1 cellular context compared by ENCODE assay signal in genomic region chr12:46749322-46749721, GRCh38.
TF ChIP-seq lines count a peak whose summit lies in the region.

No MANE protein-coding gene starts in this region.

TF ChIP-seq in SK-N-SH, 30 proteins besides CTCF, POLR2A, EP300 and RAD21 (continued from another document):
- TF ChIP-seq USF2 (IDR thresholded peaks at IDR 0.05; ENCODE audit: borderline replicate concordance, low read depth, low read length) (no peak), JUND (IDR thresholded peaks at IDR 0.05) (no peak)
